In genomic region chr13:41059466-41059865, GRCh38 we compare ENCODE assay signal across 8 cellular contexts. TPM values are rescaled to one million over a fixed set of nuclear protein-coding genes. Genes with fewer than 3 reads are reported as not detected.
DNase-seq lines count a peak whose midpoint lies in the region; ATAC-seq, FAIRE-seq and TF ChIP-seq lines count a peak whose summit lies in the region.

No MANE protein-coding gene starts in this region.

- H3K27me3 Mint-ChIP-seq in GM23338 (ENCODE audit: insufficient read depth, low read depth, poor library complexity) (peaks cover 17% of the 10 kb centered on the region), neural progenitor cell (ENCODE audit: insufficient read depth, low read depth) (peaks cover 18% of the 10 kb centered on the region)

- H3K36me3 Mint-ChIP-seq in GM23338 (ENCODE audit: low read depth): peaks cover 5% of the 10 kb centered on the region; the same call in 2 of the 3 replicates
- H3K36me3 Mint-ChIP-seq in neural progenitor cell: peaks cover 4% of the 10 kb centered on the region

- H4K91ac ChIP-seq in H1 (replicated peaks; ENCODE audit: insufficient read length, low read length): no peak overlapping the region

- TF ChIP-seq CTCF in GM23338 (conservative IDR thresholded peaks at IDR 0.05; ENCODE audit: low read depth in 2 of 2) (no peak), OCI-LY3 (IDR thresholded peaks at IDR 0.05; ENCODE audit: low read depth, low read length) (no peak), H1 (IDR thresholded peaks at IDR 0.05; ENCODE audit: control extremely low read depth in 1 of 3, insufficient read depth in 1 of 3, low read depth in 1 of 3, low read length in 3 of 3) (no peak), neural progenitor cell (IDR thresholded peaks at IDR 0.05) (no peak)

- H3K4me3 ChIP-seq in GM23338: peak overlapping the region; percentile 83
- H3K4me3 ChIP-seq in OCI-LY3 (ENCODE audit: low read length): peak overlapping the region; percentile 87
- H3K4me3 ChIP-seq in H1 (ENCODE audit: extremely low read depth in 1 of 4, insufficient read depth in 2 of 4, low read depth in 3 of 4, low read length in 4 of 4): peak overlapping the region; percentile 89 to 96 (median 95)
- peak overlapping the region; percentile 70 for H3K4me3 ChIP-seq in neural progenitor cell

- H3K79me1 ChIP-seq in H1 (ENCODE audit: low read depth, low read length): no peaks in the 10 kb centered on the region; the same call in 1 of the 2 replicates

- peak overlapping the region; percentile 91; the same call in 1 of the 2 replicates for H2BK5ac ChIP-seq in H1 (ENCODE audit: low read depth, low read length)

- no peak for TF ChIP-seq EP300 in H1 (IDR thresholded peaks at IDR 0.05; ENCODE audit: borderline replicate concordance in 1 of 2, low read depth in 2 of 2, low read length in 2 of 2)

- no peak overlapping the region for H4K8ac ChIP-seq in H1 (ENCODE audit: extremely low read depth, insufficient read depth, low read length)

- H3K9me3 Mint-ChIP-seq in GM23338: peaks cover 5% of the 10 kb centered on the region; the same call in 2 of the 3 replicates
- peaks cover 11% of the 10 kb centered on the region for H3K9me3 Mint-ChIP-seq in neural progenitor cell

- H3K4me1 Mint-ChIP-seq in GM23338 (peaks cover 27% of the 10 kb centered on the region), neural progenitor cell (peaks cover 44% of the 10 kb centered on the region)

- peak overlapping the region; percentile 92 for H3K27ac Mint-ChIP-seq in GM23338
- H3K27ac Mint-ChIP-seq in neural progenitor cell: peak overlapping the region; percentile 85

- H3K4me3 Mint-ChIP-seq in GM23338 (peak overlapping the region; percentile 99), neural progenitor cell (peak overlapping the region; percentile 99)

- no peak for FAIRE-seq in H1 (lab: Jason Lieb, UNC)

- H3K14ac ChIP-seq in H1 (ENCODE audit: insufficient read length): no peak overlapping the region

- CTCF ChIA-PET in H1 (lab: Charles Lee; ENCODE audit: partially characterized antibody): interaction anchor here (0.5 to 1.5 kb wide), 8 partner anchors 11 to 189 kb away, joined by 3 to 5 read pairs (median 3); no protein-coding TSS in a partner anchor

- H2BK15ac ChIP-seq in H1 (ENCODE audit: low read length): no peak overlapping the region

- H2AK5ac ChIP-seq in H1 (ENCODE audit: low read depth, low read length): no peak overlapping the region

- no peak for TF ChIP-seq RAD21 in H1 (IDR thresholded peaks at IDR 0.05 in 1 of 2, conservative IDR thresholded peaks at IDR 0.05 in 1 of 2; ENCODE audit: low read depth in 2 of 2, low read length in 2 of 2)

- ATAC-seq in GM23338: no peak
- no peak for ATAC-seq in GM21737 (IDR thresholded peaks at IDR 0.05; ENCODE audit: unreplicated experiment)
- ATAC-seq in HG02678 (IDR thresholded peaks at IDR 0.05; ENCODE audit: unreplicated experiment): no peak

- no peak overlapping the region for H4K5ac ChIP-seq in H1 (ENCODE audit: insufficient read length, low read depth, low read length)

- H3K9ac ChIP-seq in OCI-LY3 (ENCODE audit: low read length) (peak overlapping the region; percentile 96), H1 (replicated peaks in 1 of 4; ENCODE audit: extremely low read depth in 1 of 4, low read depth in 3 of 4, low read length in 3 of 4) (peak overlapping the region; percentile 78 to 95 (median 84)), neural progenitor cell (peak overlapping the region; percentile 34)

- H3K36me3 ChIP-seq in GM23338 (ENCODE audit: insufficient read depth) (peaks cover 3% of the 10 kb centered on the region; the same call in 1 of the 2 replicates), OCI-LY3 (replicated peaks; ENCODE audit: low read depth, low read length) (peaks cover 8% of the 10 kb centered on the region), H1 (ENCODE audit: control insufficient read depth in 2 of 4, insufficient read depth in 4 of 4, low read length in 3 of 4) (peaks cover 0 to 10% (median 0%) of the 10 kb centered on the region in 4 experiments; a peak in 1 of 8 replicates), neural progenitor cell (no peaks in the 10 kb centered on the region)

- H3K23me2 ChIP-seq in H1 (ENCODE audit: low read depth, low read length): peaks cover 7% of the 10 kb centered on the region; the same call in 1 of the 2 replicates

- H2BK20ac ChIP-seq in H1 (ENCODE audit: low read length): no peak overlapping the region

- H3K23ac ChIP-seq in H1 (ENCODE audit: insufficient read length): no peak overlapping the region

- no peaks in the 10 kb centered on the region for H3K9me2 ChIP-seq in GM23338 (ENCODE audit: insufficient read depth)

- no peak overlapping the region for H2BK12ac ChIP-seq in H1 (ENCODE audit: low read depth, low read length)

- no peak overlapping the region for H3K18ac ChIP-seq in H1 (ENCODE audit: extremely low read depth, low read length)

- H3K79me2 ChIP-seq in GM23338 (replicated peaks; ENCODE audit: insufficient read depth): peaks cover 54% of the 10 kb centered on the region
- H3K79me2 ChIP-seq in OCI-LY3 (ENCODE audit: low read length): peaks cover 29% of the 10 kb centered on the region
- peaks cover 0 to 55% of the 10 kb centered on the region in 2 experiments; a peak in 2 of 4 replicates for H3K79me2 ChIP-seq in H1 (ENCODE audit: control insufficient read depth in 1 of 2, insufficient read depth in 2 of 2, low read length in 2 of 2)
- peaks cover 48% of the 10 kb centered on the region for H3K79me2 ChIP-seq in neural progenitor cell (ENCODE audit: low read depth)

- no peak for TF ChIP-seq POLR2A in H1 (IDR thresholded peaks at IDR 0.05; ENCODE audit: control extremely low read depth in 1 of 2, low read depth in 2 of 2, low read length in 2 of 2)

- DNase-seq in GM23338 (ENCODE audit: low spot score) (peak; percentile 27), H1 (ENCODE audit: low read depth in 1 of 2, low spot score in 2 of 2) (no peak), neural progenitor cell (ENCODE audit: low spot score) (no peak), NCI-H2196 (lab: John Stamatoyannopoulos, UW; ENCODE audit: unreplicated experiment) (no peak)
- DNase-seq in stimulated activated naive CD4-positive, alpha-beta T cell treated with Interleukin-2 at 50 U/mL for 16 hours (lab: John Stamatoyannopoulos, UW): no peak

- no peak overlapping the region for H2BK120ac ChIP-seq in H1 (replicated peaks; ENCODE audit: low read depth, low read length)

- H3K27ac ChIP-seq in GM23338 (ENCODE audit: low read depth): peak overlapping the region; percentile 94
- H3K27ac ChIP-seq in OCI-LY3 (ENCODE audit: low read length): peak overlapping the region; percentile 88
- H3K27ac ChIP-seq in H1 (ENCODE audit: low read depth, low read length): peak overlapping the region; percentile 74
- peak overlapping the region; percentile 87 for H3K27ac ChIP-seq in neural progenitor cell

- H3K27me3 ChIP-seq in GM23338 (ENCODE audit: insufficient read depth): no peaks in the 10 kb centered on the region
- no peaks in the 10 kb centered on the region for H3K27me3 ChIP-seq in OCI-LY3 (ENCODE audit: low read depth, low read length)
- no peaks in the 10 kb centered on the region for H3K27me3 ChIP-seq in H1 (replicated peaks in 1 of 4; ENCODE audit: control insufficient read depth in 3 of 4, extremely low read depth in 1 of 4, insufficient read depth in 3 of 4, low read length in 3 of 4)
- H3K27me3 ChIP-seq in neural progenitor cell: no peaks in the 10 kb centered on the region

- H4K20me1 ChIP-seq in GM23338 (replicated peaks; ENCODE audit: insufficient read depth) (peaks cover 2% of the 10 kb centered on the region), OCI-LY3 (ENCODE audit: insufficient read depth, low read length) (no peaks in the 10 kb centered on the region), H1 (replicated peaks in 1 of 2; ENCODE audit: control insufficient read depth in 1 of 2, insufficient read depth in 2 of 2, low read length in 2 of 2) (peaks cover 0 to 3% of the 10 kb centered on the region in 2 experiments), neural progenitor cell (ENCODE audit: low read depth) (no peaks in the 10 kb centered on the region)

- WGBS in H1 (ENCODE audit: extremely low coverage in 1 of 2, insufficient coverage in 1 of 2, insufficient read length in 1 of 2, insufficient replicate concordance in 2 of 2, low coverage in 1 of 2, low lambda C conversion rate in 2 of 2, missing lambda C conversion rate in 1 of 2), 2 experiments: 32% methylated on average over 6 of the region's 6 CpGs; no CpG with 5 or more reads in 1 of the 2 experiments

- POLR2A ChIA-PET in H1 (lab: Charles Lee; ENCODE audit: partially characterized antibody): interaction anchor here (0.9 to 2.8 kb wide), 7 partner anchors 21 to 270 kb away, joined by 3 to 12 read pairs (median 8); partner anchors contain the start of gene SLC25A15

- H3K9me3 ChIP-seq in OCI-LY3 (ENCODE audit: insufficient read depth, low read length): no peaks in the 10 kb centered on the region
- no peaks in the 10 kb centered on the region for H3K9me3 ChIP-seq in H1 (ENCODE audit: insufficient read depth in 2 of 2, low read depth in 1 of 2, low read length in 1 of 2)
- no peaks in the 10 kb centered on the region for H3K9me3 ChIP-seq in neural progenitor cell (ENCODE audit: low read depth)

- H3K4me1 ChIP-seq in GM23338 (ENCODE audit: insufficient read depth) (peaks cover 16% of the 10 kb centered on the region), OCI-LY3 (ENCODE audit: low read length) (peaks cover 26% of the 10 kb centered on the region), H1 (replicated peaks in 1 of 4; ENCODE audit: control insufficient read depth in 3 of 4, insufficient read depth in 4 of 4, low read length in 3 of 4) (peaks cover 0 to 3% (median 2%) of the 10 kb centered on the region in 4 experiments; a peak in 2 of 7 replicates), neural progenitor cell (peaks cover 14% of the 10 kb centered on the region)

- peak overlapping the region; percentile 72 for H2AFZ ChIP-seq in GM23338
- H2AFZ ChIP-seq in OCI-LY3 (ENCODE audit: low read depth, low read length): peak overlapping the region; percentile 82
- peak overlapping the region; percentile 73 for H2AFZ ChIP-seq in H1 (ENCODE audit: low read length)
- peak overlapping the region; percentile 84 for H2AFZ ChIP-seq in neural progenitor cell (replicated peaks)

- peak overlapping the region; percentile 84 for H3K4me2 ChIP-seq in GM23338
- H3K4me2 ChIP-seq in OCI-LY3 (ENCODE audit: low read length): peak overlapping the region; percentile 87
- peak overlapping the region; percentile 81 to 84 for H3K4me2 ChIP-seq in H1 (ENCODE audit: insufficient read depth in 1 of 2, low read depth in 2 of 2, low read length in 2 of 2)
- H3K4me2 ChIP-seq in neural progenitor cell: peak overlapping the region; percentile 89

- H3F3A ChIP-seq in GM23338 (replicated peaks; ENCODE audit: low read depth) (no peaks in the 10 kb centered on the region; the same call in 1 of the 2 replicates), neural progenitor cell (ENCODE audit: low read depth) (peaks cover 30% of the 10 kb centered on the region)

- no peak overlapping the region for H3K56ac ChIP-seq in H1 (replicated peaks; ENCODE audit: insufficient read length, low read depth, low read length)

- no peak overlapping the region for H3K4ac ChIP-seq in H1 (replicated peaks; ENCODE audit: insufficient read length, low read depth, low read length)

RNA-seq across cellular contexts. Expression of gene WBP4, which starts 1.8 kb away (rescaled TPM):
- 7.6 TPM in 2 replicates for total RNA-seq in GM23338 (2014; rRNA removed; shearing (Covaris generic))
- polyA plus RNA-seq in GM23338 (2016; fragmentation: Nextera tagmentation; extraction: Ambion mirVana) (33.2 and 33.8 TPM in 2 replicates), H1 (2011; rRNA removed) (1.7 and 3.0 TPM in 2 replicates)
- 10.0 and 10.5 TPM in 2 replicates for total RNA-seq in H1 (2021; fragmentation: NEBNext Ultra II Directional; extraction: Animal tissue kit (Norgen Biotek cat#: 25700))
- 7.1 TPM for polyA plus RNA-seq in H1 (2011; cell fraction: cytosol; rRNA removed)
- 1.3 TPM for polyA plus RNA-seq in H1 (2011; cell fraction: nucleus; rRNA removed)
- 7.7 to 12.1 TPM (median 8.1 TPM) in 4 replicates for polyA plus RNA-seq in H1 (2012, experiment 1 of 2)
- 1.6 TPM for polyA plus RNA-seq in H1 (2012, experiment 2 of 2)
- 16.6 TPM for polyA plus RNA-seq in H1 (2013, experiment 1 of 2)
- polyA plus RNA-seq in H1 (2013, experiment 2 of 2): 16.2 TPM
- polyA minus RNA-seq in H1 (2011; rRNA and poly(A)+ RNA removed): 1.4 and 1.5 TPM in 2 replicates
- polyA minus RNA-seq in H1 (2011; cell fraction: cytosol; rRNA and poly(A)+ RNA removed): 3.6 TPM
- 3.6 TPM for polyA minus RNA-seq in H1 (2011; cell fraction: nucleus; rRNA and poly(A)+ RNA removed)
- total RNA-seq in neural progenitor cell (ENCODE audit: low replicate concordance): 9.0 and 12.9 TPM in 2 replicates

RNA-seq across cellular contexts. Expression of gene ELF1, which starts 40.4 kb away (rescaled TPM):
- 11.4 and 12.7 TPM in 2 replicates for total RNA-seq in GM23338 (2014; rRNA removed; shearing (Covaris generic))
- 5.4 and 7.0 TPM in 2 replicates for polyA plus RNA-seq in GM23338 (2016; fragmentation: Nextera tagmentation; extraction: Ambion mirVana)
- total RNA-seq in H1 (2021; fragmentation: NEBNext Ultra II Directional; extraction: Animal tissue kit (Norgen Biotek cat#: 25700)): 18.2 and 20.6 TPM in 2 replicates
- polyA plus RNA-seq in H1 (2011; rRNA removed): 5.3 and 5.6 TPM in 2 replicates
- polyA plus RNA-seq in H1 (2011; cell fraction: cytosol; rRNA removed): 6.7 TPM
- 6.7 TPM for polyA plus RNA-seq in H1 (2011; cell fraction: nucleus; rRNA removed)
- polyA plus RNA-seq in H1 (2012, experiment 1 of 2): 8.2 to 9.3 TPM (median 8.9 TPM) in 4 replicates
- polyA plus RNA-seq in H1 (2012, experiment 2 of 2): 1.0 TPM
- 9.5 TPM for polyA plus RNA-seq in H1 (2013, experiment 1 of 2)
- 9.8 TPM for polyA plus RNA-seq in H1 (2013, experiment 2 of 2)
- 11.9 and 14.2 TPM in 2 replicates for polyA minus RNA-seq in H1 (2011; rRNA and poly(A)+ RNA removed)
- 10.8 TPM for polyA minus RNA-seq in H1 (2011; cell fraction: cytosol; rRNA and poly(A)+ RNA removed)
- 32.8 TPM for polyA minus RNA-seq in H1 (2011; cell fraction: nucleus; rRNA and poly(A)+ RNA removed)
- 9.3 and 17.2 TPM in 2 replicates for total RNA-seq in neural progenitor cell (ENCODE audit: low replicate concordance)

Comparison
In these comparisons a context has a peak if more than half of its experiments do, and no peak if none do; other contexts are left out.
1. H3K9ac ChIP-seq: peak in every context shown above with its lines; median percentile 96 in OCI-LY3; 84 in H1; 34 in neural progenitor cell.